In genomic region chr11:69116671-69117070, GRCh38 we compare ENCODE assay signal across 22 cellular contexts. TPM values are rescaled to one million over a fixed set of nuclear protein-coding genes. Genes with fewer than 3 reads are reported as not detected.
DNase-seq lines count a peak whose midpoint lies in the region; ATAC-seq, FAIRE-seq and TF ChIP-seq lines count a peak whose summit lies in the region.
"Had no signal": no experiment of that assay in that cellular context is flagged by ENCODE, and none has a peak within 500 bp of the region (broad histone marks: within the 10 kb centered on the region; RNA-seq: fewer than 3 reads in every experiment).

No MANE protein-coding gene starts in this region.

- H3K9me3 ChIP-seq in kidney (ENCODE audit: control insufficient read depth in 1 of 2, low read length in 2 of 2), result peaks cover 0 to 7% of the 10 kb centered on the region in 2 donors

- no peak overlapping the region for H3K9ac ChIP-seq in kidney (ENCODE audit: low read length in 2 of 2)
- H3K9ac ChIP-seq: BLaER1 treated with 17β-estradiol and CSF1 and Interleukin-3, amounts not matched to agents 10 nM and 100 nM had no signal

- no peak for TF ChIP-seq CTCF in kidney (IDR thresholded peaks at IDR 0.05; ENCODE audit: borderline replicate concordance, extremely low read depth, insufficient read depth)

- intact Hi-C loops in left ventricle myocardium superior (cut with micrococcal nuclease), result no loop called here
- intact Hi-C loops in Right ventricle myocardium inferior (cut with DNase I), result no loop called here
- intact Hi-C loops in kidney (cut with DNase I), result no loop called here
- intact Hi-C loops in posterior vena cava (cut with DNase I), result loop anchor here in 1 of 2 donors (1.0 kb wide), 1 partner anchor 337 kb away; no protein-coding TSS in a partner anchor

- no peak overlapping the region for H3K4me3 ChIP-seq in kidney (ENCODE audit: low read length in 2 of 2)
- H3K4me3 ChIP-seq: BLaER1 treated with 17β-estradiol and CSF1 and Interleukin-3, amounts not matched to agents 10 nM and 100 nM had no signal

- no peaks in the 10 kb centered on the region for H3K36me3 ChIP-seq in kidney (ENCODE audit: control insufficient read depth in 1 of 2, insufficient read depth in 2 of 2, low read length in 2 of 2)

- no peak for TF ChIP-seq POLR2A in H54 (IDR thresholded peaks at IDR 0.05; ENCODE audit: low read depth, low read length)

- peaks cover 32 to 48% of the 10 kb centered on the region in 2 donors for H3K4me1 ChIP-seq in kidney (ENCODE audit: control insufficient read depth in 1 of 2, insufficient read depth in 1 of 2, low read depth in 1 of 2, low read length in 2 of 2)

- DNase-seq in left ventricle myocardium superior, result peak; percentile 23
- no peak for DNase-seq in Right ventricle myocardium inferior (ENCODE audit: missing footprints)
- peak; percentile 74 for DNase-seq in kidney
- peak; percentile 81 for DNase-seq in posterior vena cava (ENCODE audit: low spot score)
- no peak for DNase-seq in COLO829 (ENCODE audit: low spot score)
- DNase-seq in GM03348 (ENCODE audit: low spot score), result no peak
- no peak for DNase-seq in H54 (ENCODE audit: insufficient read length, low spot score)
- DNase-seq: 8988T; ACHN; CD4-positive, alpha-beta T cell; DMS153; DMS79 treated with DMSO at 0.1 percent for 48 hours; EL had no signal

- FAIRE-seq in kidney (lab: Jason Lieb, UNC) (no peak), H54 (lab: Jason Lieb, UNC) (no peak)
- FAIRE-seq: D721Med, G401.6, GM12892, GM19239, H1 had no signal

- H3K27ac ChIP-seq in kidney (ENCODE audit: low read depth in 2 of 2, low read length in 2 of 2), result peak overlapping the region; percentile 87 to 95
- H3K27ac ChIP-seq: BLaER1 treated with 17β-estradiol and CSF1 and Interleukin-3, amounts not matched to agents 10 nM and 100 nM had no signal

- no peak for ATAC-seq in left ventricle myocardium superior
- no peak for ATAC-seq in Right ventricle myocardium inferior
- no peak for ATAC-seq in GM18502 (IDR thresholded peaks at IDR 0.05; ENCODE audit: poor library complexity, unreplicated experiment)
- ATAC-seq: HCT116 had no signal

RNA-seq across cellular contexts. Expression of gene SMIM38, which starts 39.1 kb away (rescaled TPM):
- total RNA-seq in left ventricle myocardium superior (not detected), Right ventricle myocardium inferior (0.11 TPM), kidney (0.63 TPM), posterior vena cava (1 to 10 TPM in 1 of 2 donors, under 1 TPM in 1; 0.76 to 1.4 TPM)
- 0.19 TPM for polyA plus RNA-seq in kidney (ENCODE audit: insufficient read depth, low read depth, low replicate concordance)
- total RNA-seq: HT1080 had no signal

Comparison
In these comparisons a context has a peak if more than half of its experiments do, and no peak if none do; other contexts are left out.
1. DNase-seq: peak in left ventricle myocardium superior (single experiment), kidney (single experiment) and posterior vena cava (single experiment); none in Right ventricle myocardium inferior (single experiment), COLO829 (single experiment), GM03348 (single experiment) and H54 (single experiment).